Comparison of ENCODE assay signal across 26 cellular contexts in the genomic region with DNA sequence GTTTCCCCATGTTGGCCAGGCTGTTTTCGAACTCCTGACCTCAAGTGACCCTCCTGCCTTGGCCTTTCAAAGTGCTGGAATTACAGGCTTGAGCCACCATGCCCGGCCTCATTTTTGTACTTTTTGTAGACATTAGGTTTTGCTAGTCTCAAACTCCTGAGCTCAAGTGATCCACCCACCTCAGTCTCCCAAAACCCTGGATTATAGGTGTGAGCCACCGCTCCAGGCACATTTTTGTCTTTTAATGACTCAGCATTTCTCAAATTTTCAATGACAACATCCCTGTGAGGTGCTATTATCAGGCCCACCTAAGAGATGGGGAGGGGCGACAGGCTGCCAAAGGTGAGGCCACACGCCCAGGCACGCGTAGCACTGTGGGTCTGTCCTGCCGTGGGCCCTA. TPM values are rescaled to one million over a fixed set of nuclear protein-coding genes. Genes with fewer than 3 reads are reported as not detected.
DNase-seq lines count a peak whose midpoint lies in the region; ATAC-seq, FAIRE-seq and TF ChIP-seq lines count a peak whose summit lies in the region.
"Had no signal": no experiment of that assay in that cellular context is flagged by ENCODE, and none has a peak within 500 bp of the region (broad histone marks: within the 10 kb centered on the region; RNA-seq: fewer than 3 reads in every experiment).

No MANE protein-coding gene starts in this region.

- in situ Hi-C loops in K562 (cut with MboI) = no loop called here

- POLR2A ChIA-PET in A549 (lab: Yijun Ruan, JAX) = no interaction called here
- POLR2A ChIA-PET in K562 (lab: Yijun Ruan, JAX) = interaction anchor here (0.7 to 1.4 kb wide), 4 partner anchors 16 to 126 kb away, joined by 3 to 4 read pairs (median 4); a partner anchor contains a TSS

- H2BK20ac ChIP-seq in H9 (ENCODE audit: low read depth, low read length, poor library complexity, severe bottlenecking) = no peak overlapping the region

- CTCF ChIA-PET in A549 (lab: Yijun Ruan, JAX) = interaction anchor here (1.0 to 1.5 kb wide), 2 partner anchors 8 to 9 kb away, joined by 3 read pairs; a partner anchor contains a TSS
- CTCF ChIA-PET in K562 (lab: Yijun Ruan, JAX; ENCODE audit: low intra/inter-chr PET ratio) = no interaction called here

- H4K20me1 ChIP-seq in H9 (ENCODE audit: control insufficient read depth, insufficient read depth, insufficient read length) (no peaks in the 10 kb centered on the region), K562 (replicated peaks; ENCODE audit: control insufficient read depth, insufficient read depth, low read length) (no peaks in the 10 kb centered on the region)
- H4K20me1 ChIP-seq: BLaER1 treated with 17β-estradiol and CSF1 and Interleukin-3, amounts not matched to agents 10 nM and 100 nM had no signal

- H3K4me2 ChIP-seq in A549 = 0 out of 3 replicates have a peak overlapping the region, but pooled peaks have one; percentile 1
- no peak overlapping the region for H3K4me2 ChIP-seq in H9 (ENCODE audit: insufficient read depth, insufficient read length, low read length)
- no peak overlapping the region for H3K4me2 ChIP-seq in K562 (ENCODE audit: insufficient read depth, low read length)
- H3K4me2 ChIP-seq: KMS-11 had no signal

- no peaks in the 10 kb centered on the region for H3K36me3 Mint-ChIP-seq in H9 (ENCODE audit: insufficient read depth in 1 of 3, low read depth in 3 of 3)
- H3K36me3 Mint-ChIP-seq: CD4-positive, alpha-beta memory T cell had no signal

- no peak overlapping the region for H2BK5ac ChIP-seq in H9 (ENCODE audit: insufficient read length, low read length)

- peaks cover 15 to 24% of the 10 kb centered on the region in 2 experiments for H3K4me1 Mint-ChIP-seq in H9
- H3K4me1 Mint-ChIP-seq: CD4-positive, alpha-beta memory T cell had no signal

- H3K9me3 ChIP-seq in A549 (no peaks in the 10 kb centered on the region), H9 (ENCODE audit: control insufficient read depth, low read depth, low read length) (no peaks in the 10 kb centered on the region), K562 (replicated peaks; ENCODE audit: control insufficient read depth, insufficient read depth, low read depth, low read length) (no peaks in the 10 kb centered on the region)
- H3K9me3 ChIP-seq: BLaER1 treated with 17β-estradiol and CSF1 and Interleukin-3, amounts not matched to agents 10 nM and 100 nM had no signal

- H3T11ph ChIP-seq in H9 (ENCODE audit: low read length) = no peak overlapping the region

- no peaks in the 10 kb centered on the region; the same call in 1 of the 2 replicates for H3K27me3 ChIP-seq in H9 (ENCODE audit: insufficient read depth, low read length)
- H3K27me3 ChIP-seq in K562 (ENCODE audit: control insufficient read depth in 2 of 2, insufficient read depth in 2 of 2, low read length in 2 of 2) = no peaks in the 10 kb centered on the region
- H3K27me3 ChIP-seq: BLaER1 treated with 17β-estradiol and CSF1 and Interleukin-3, amounts not matched to agents 10 nM and 100 nM had no signal

- H3K23me2 ChIP-seq in H9 (ENCODE audit: insufficient read length, low read depth, low read length, poor library complexity, severe bottlenecking) = no peaks in the 10 kb centered on the region

- H4K8ac ChIP-seq in H9 (replicated peaks; ENCODE audit: insufficient read length, low read depth, low read length) = no peak overlapping the region

- intact Hi-C loops in K562 (cut with micrococcal nuclease) = no loop called here

- no peaks in the 10 kb centered on the region for H3K79me1 ChIP-seq in H9 (ENCODE audit: insufficient read depth, low read depth, low read length, poor library complexity, severe bottlenecking)

- TF ChIP-seq RAD21 in A549 (conservative IDR thresholded peaks at IDR 0.05 in 1 of 2, IDR thresholded peaks at IDR 0.05 in 1 of 2) (no peak), K562 (CRISPR knock-in tag; conservative IDR thresholded peaks at IDR 0.05 in 1 of 2, IDR thresholded peaks at IDR 0.05 in 1 of 2) (no peak)

- FAIRE-seq in A549 (lab: Jason Lieb, UNC) = no peak
- peak; percentile 15 for FAIRE-seq in K562 (lab: Jason Lieb, UNC)
- FAIRE-seq: A204.1, H54 had no signal

- no peak overlapping the region for H2BK12ac ChIP-seq in H9 (ENCODE audit: insufficient read length, low read depth, low read length)

- H2BK120ac ChIP-seq in H9 (ENCODE audit: low read depth, low read length, poor library complexity, severe bottlenecking) = no peak overlapping the region

- peak overlapping the region; percentile 11 for H3K14ac ChIP-seq in H9 (ENCODE audit: insufficient read depth, low read length)

- H3K27ac ChIP-seq in A549 = peak overlapping the region; percentile 49 to 80; a peak in 3 of 6 replicates
- no peak overlapping the region for H3K27ac ChIP-seq in H9 (ENCODE audit: insufficient read length, low read depth, low read length)
- peak overlapping the region; percentile 51; the same call in 2 of the 3 replicates for H3K27ac ChIP-seq in K562 (ENCODE audit: extremely low read depth, low read depth, low read length)
- H3K27ac ChIP-seq: KMS-11 had no signal

- H4K91ac ChIP-seq in H9 (ENCODE audit: insufficient read length, low read depth, low read length) = no peak overlapping the region

- H3K4ac ChIP-seq in H9 (ENCODE audit: low read depth, low read length) = no peak overlapping the region

- no peaks in the 10 kb centered on the region; a peak in 1 of 5 replicates for H3K9me3 Mint-ChIP-seq in H9
- H3K9me3 Mint-ChIP-seq: CD4-positive, alpha-beta memory T cell had no signal

- no peak overlapping the region for H2BK15ac ChIP-seq in H9 (ENCODE audit: low read depth, low read length)

- H3K36me3 ChIP-seq in K562 (ENCODE audit: control insufficient read depth, insufficient read depth, low read length) = no peaks in the 10 kb centered on the region
- H3K36me3 ChIP-seq: BLaER1 treated with 17β-estradiol and CSF1 and Interleukin-3, amounts not matched to agents 10 nM and 100 nM had no signal

- BruUV-seq in K562 (replicated peaks; lab: Mats Ljungman, UMichigan) = no TSS peak

- peak overlapping the region; percentile 33 for H3K18ac ChIP-seq in H9 (ENCODE audit: insufficient read length, low read depth, low read length)

- no peak for TF ChIP-seq POLR2A in A549 (IDR thresholded peaks at IDR 0.05; ENCODE audit: low read length)
- TF ChIP-seq POLR2A in K562 (conservative IDR thresholded peaks at IDR 0.05) = no peak

- no peak for TF ChIP-seq EP300 in A549 (IDR thresholded peaks at IDR 0.05)
- no peak for TF ChIP-seq EP300 in K562 (IDR thresholded peaks at IDR 0.05; ENCODE audit: low read length)

- H3K79me2 ChIP-seq in H9 (ENCODE audit: insufficient read depth, low read length) = no peaks in the 10 kb centered on the region
- H3K79me2 ChIP-seq in K562 (ENCODE audit: control insufficient read depth, insufficient read depth, low read length) = no peaks in the 10 kb centered on the region

- H3K4me3 ChIP-seq in A549 (no peak overlapping the region), K562 (no peak overlapping the region)
- H3K4me3 ChIP-seq: BLaER1 treated with 17β-estradiol and CSF1 and Interleukin-3, amounts not matched to agents 10 nM and 100 nM had no signal

- no peaks in the 10 kb centered on the region for H3K9me1 ChIP-seq in K562 (ENCODE audit: control insufficient read depth, insufficient read depth, low read length)

- H4K5ac ChIP-seq in H9 (ENCODE audit: insufficient read length, low read depth, low read length) = no peak overlapping the region

- H3K56ac ChIP-seq in H9 (ENCODE audit: insufficient read length, low read depth, low read length) = no peak overlapping the region

- no peaks in the 10 kb centered on the region; the same call in 1 of the 2 replicates for H3K27me3 Mint-ChIP-seq in H9 (ENCODE audit: low read depth)

- TF ChIP-seq CTCF in A549 (IDR thresholded peaks at IDR 0.05) (no peak), H9 (conservative IDR thresholded peaks at IDR 0.05) (no peak), K562 (IDR thresholded peaks at IDR 0.05 in 2 of 3, conservative IDR thresholded peaks at IDR 0.05 in 1 of 3; ENCODE audit: insufficient read depth in 2 of 3, low read depth in 1 of 3, low read length in 3 of 3) (no peak)

- H3K4me3 Mint-ChIP-seq in H9 = no peak overlapping the region
- H3K4me3 Mint-ChIP-seq: CD4-positive, alpha-beta memory T cell had no signal

- H3K23ac ChIP-seq in H9 (ENCODE audit: insufficient read length, low read depth, low read length) = no peak overlapping the region

- WGBS in A549 (ENCODE audit: missing lambda C conversion rate) = 90% methylated on average over 8 of the region's 8 CpGs
- no CpG with 5 or more reads among the region's 8 CpGs for WGBS in H9 (ENCODE audit: extremely low coverage, insufficient read length, low lambda C conversion rate)
- WGBS in K562 (ENCODE audit: insufficient coverage, low coverage, missing lambda C conversion rate) = 65% methylated on average over 7 of the region's 8 CpGs

- peaks cover 26% of the 10 kb centered on the region for H3K4me1 ChIP-seq in A549
- peaks cover 3% of the 10 kb centered on the region; the same call in 1 of the 2 replicates for H3K4me1 ChIP-seq in H9 (ENCODE audit: insufficient read depth, low read length)
- H3K4me1 ChIP-seq in K562 (replicated peaks in 1 of 2; ENCODE audit: control insufficient read depth in 2 of 2, insufficient read depth in 2 of 2, low read length in 2 of 2) = peaks cover 19 to 38% of the 10 kb centered on the region in 2 experiments; a peak in 4 of 5 replicates

- no peak for ATAC-seq in A549
- ATAC-seq in K562 = no peak; the same call in 2 of the 3 replicates
- ATAC-seq in GM19328 (IDR thresholded peaks at IDR 0.05; ENCODE audit: unreplicated experiment) = no peak

- no peak overlapping the region for H2AK5ac ChIP-seq in H9 (ENCODE audit: insufficient read length, low read length)

- 0 out of 7 replicates have a peak overlapping the region, but pooled peaks of 1 of the 3 experiments have one; percentile 34 for H3K27ac Mint-ChIP-seq in H9

- H2AFZ ChIP-seq in H9 (ENCODE audit: low read length) (no peak overlapping the region), K562 (ENCODE audit: low read depth, low read length) (no peak overlapping the region)

- H3K9ac ChIP-seq in H9 (ENCODE audit: extremely low read depth, insufficient read length, low read length) = no peak overlapping the region
- peak overlapping the region in 1 of 2 experiments; percentile 68; a peak in 1 of 4 replicates for H3K9ac ChIP-seq in K562 (ENCODE audit: insufficient read depth in 1 of 2, low read depth in 2 of 2, low read length in 2 of 2)
- H3K9ac ChIP-seq: BLaER1 treated with 17β-estradiol and CSF1 and Interleukin-3, amounts not matched to agents 10 nM and 100 nM; KMS-11 had no signal

- DNase-seq in A549 (ENCODE audit: low read depth in 1 of 2, low spot score in 1 of 2) (no peak), H9 (no peak), K562 (ENCODE audit: extremely low read depth in 1 of 4, low spot score in 3 of 4) (peak in 2 of 4 experiments; percentile 46 to 52), NCI-H510A (lab: John Stamatoyannopoulos, UW) (no peak), SKM-1 (lab: John Stamatoyannopoulos, UW; ENCODE audit: unreplicated experiment) (no peak)
- DNase-seq: AML-193; CD4-positive, alpha-beta memory T cell; COR-L47; DMS53; NCI-H1048; NCI-H1417; NCI-H1694; NCI-H2029 treated with DMSO at 0.1 percent for 48 hours; NCI-H446 treated with DMSO at 0.1 percent for 48 hours; NCI-H526 treated with DMSO at 0.1 percent for 48 hours; RPMI8226; SHP77 treated with DMSO at 0.1 percent for 48 hours had no signal

RNA-seq across cellular contexts. Expression of a gene that starts 1.1 kb away (rescaled TPM):
- polyA plus RNA-seq in A549 (2011; rRNA removed) = not detected in 2 replicates
- 0.03 TPM in 1 of 2 replicates, not detected in the other for polyA plus RNA-seq in A549 (2012; cell fraction: cytosol; rRNA removed)
- polyA plus RNA-seq in A549 (2012; cell fraction: nucleus; rRNA removed) = 0.54 and 0.61 TPM in 2 replicates
- 0.14 TPM in 1 of 3 replicates, not detected in the others for polyA plus RNA-seq in A549 (2017; fragmentation: RNase III; extraction: RNeasy Plus Mini Kit Qiagen cat#74134 plus additional on column Dnase treatment)
- polyA minus RNA-seq in A549 (2011; rRNA and poly(A)+ RNA removed) = not detected in 2 replicates
- total RNA-seq in H9 (2021) = 0.48 TPM in 1 of 2 replicates, not detected in the other
- not detected in 2 replicates for total RNA-seq in K562 (2011; cell fraction: chromatin; rRNA removed; ENCODE audit: low replicate concordance)
- total RNA-seq in K562 (2011; cell fraction: nucleolus; rRNA removed) = not detected in 2 replicates
- total RNA-seq in K562 (2011; cell fraction: nucleoplasm; rRNA removed) = not detected in 2 replicates
- not detected in 2 replicates for total RNA-seq in K562 (2014; rRNA removed)
- not detected in 2 replicates for total RNA-seq in K562 (2014; rRNA removed; fragmentation: Illumina TruSeq; extraction: Trizol)
- not detected in 2 replicates for total RNA-seq in K562 (2015; rRNA removed; fragmentation: Illumina TruSeq; extraction: Trizol)
- total RNA-seq in K562 (2021) = not detected in 2 replicates
- polyA plus RNA-seq in K562 (2011; rRNA removed) = not detected in 2 replicates
- polyA plus RNA-seq in K562 (2011; cell fraction: cytosol; rRNA removed) = not detected in 2 replicates
- polyA plus RNA-seq in K562 (2011; cell fraction: nucleus; rRNA removed) = 0.21 TPM in 1 of 2 replicates, not detected in the other
- not detected in 2 replicates for polyA plus RNA-seq in K562 (2012)
- not detected in 2 replicates for polyA plus RNA-seq in K562 (2014; fragmentation: Illumina TruSeq; extraction: Trizol)
- polyA plus RNA-seq in K562 (2014; fragmentation: Nextera tagmentation; extraction: Ambion mirVana) = not detected
- not detected in 2 replicates for polyA plus RNA-seq in K562 (2014; rRNA removed)
- not detected in 2 replicates for polyA minus RNA-seq in K562 (2011; rRNA and poly(A)+ RNA removed)
- not detected in 2 replicates for polyA minus RNA-seq in K562 (2011; cell fraction: cytosol; rRNA and poly(A)+ RNA removed)
- polyA minus RNA-seq in K562 (2011; cell fraction: nucleus; rRNA and poly(A)+ RNA removed) = not detected in 2 replicates
- total RNA-seq: CD4-positive, alpha-beta memory T cell; Daoy; G401; HT1080; T-helper 1 cell treated with Interleukin-12 subunit alpha and Interleukin-12 subunit beta and Interleukin-4 antibody, amounts not matched to agents 30 ng/mL and 1 ng/mL, for 36 hours had no signal
- polyA plus RNA-seq: CD4-positive, alpha-beta memory T cell had no signal

RNA-seq across cellular contexts. Expression of a gene that starts 8.1 kb away (rescaled TPM):
- polyA plus RNA-seq in A549 (2011; rRNA removed) = not detected in 2 replicates
- not detected in 2 replicates for polyA plus RNA-seq in A549 (2012; cell fraction: cytosol; rRNA removed)
- not detected in 2 replicates for polyA plus RNA-seq in A549 (2012; cell fraction: nucleus; rRNA removed)
- not detected in 3 replicates for polyA plus RNA-seq in A549 (2017; fragmentation: RNase III; extraction: RNeasy Plus Mini Kit Qiagen cat#74134 plus additional on column Dnase treatment)
- not detected in 2 replicates for polyA minus RNA-seq in A549 (2011; rRNA and poly(A)+ RNA removed)
- total RNA-seq in H9 (2021) = not detected in 2 replicates
- not detected in 2 replicates for total RNA-seq in K562 (2011; cell fraction: chromatin; rRNA removed; ENCODE audit: low replicate concordance)
- total RNA-seq in K562 (2011; cell fraction: nucleolus; rRNA removed) = not detected in 2 replicates
- total RNA-seq in K562 (2011; cell fraction: nucleoplasm; rRNA removed) = not detected in 2 replicates
- not detected in 2 replicates for total RNA-seq in K562 (2014; rRNA removed)
- total RNA-seq in K562 (2014; rRNA removed; fragmentation: Illumina TruSeq; extraction: Trizol) = not detected in 2 replicates
- not detected in 2 replicates for total RNA-seq in K562 (2015; rRNA removed; fragmentation: Illumina TruSeq; extraction: Trizol)
- total RNA-seq in K562 (2021) = not detected in 2 replicates
- not detected in 2 replicates for polyA plus RNA-seq in K562 (2011; rRNA removed)
- polyA plus RNA-seq in K562 (2011; cell fraction: cytosol; rRNA removed) = 0.97 TPM in 1 of 2 replicates, not detected in the other
- polyA plus RNA-seq in K562 (2011; cell fraction: nucleus; rRNA removed) = not detected in 2 replicates
- 0.42 TPM in 1 of 2 replicates, not detected in the other for polyA plus RNA-seq in K562 (2012)
- not detected in 2 replicates for polyA plus RNA-seq in K562 (2014; fragmentation: Illumina TruSeq; extraction: Trizol)
- not detected for polyA plus RNA-seq in K562 (2014; fragmentation: Nextera tagmentation; extraction: Ambion mirVana)
- polyA plus RNA-seq in K562 (2014; rRNA removed) = not detected in 2 replicates
- polyA minus RNA-seq in K562 (2011; rRNA and poly(A)+ RNA removed) = not detected in 2 replicates
- polyA minus RNA-seq in K562 (2011; cell fraction: cytosol; rRNA and poly(A)+ RNA removed) = not detected in 2 replicates
- polyA minus RNA-seq in K562 (2011; cell fraction: nucleus; rRNA and poly(A)+ RNA removed) = not detected in 2 replicates
- total RNA-seq: CD4-positive, alpha-beta memory T cell; Daoy; G401; HT1080; T-helper 1 cell treated with Interleukin-12 subunit alpha and Interleukin-12 subunit beta and Interleukin-4 antibody, amounts not matched to agents 30 ng/mL and 1 ng/mL, for 36 hours had no signal
- polyA plus RNA-seq: CD4-positive, alpha-beta memory T cell had no signal

RNA-seq across cellular contexts. Expression of a gene that starts 15.4 kb away (rescaled TPM):
- 7.2 and 7.9 TPM in 2 replicates for polyA plus RNA-seq in A549 (2011; rRNA removed)
- polyA plus RNA-seq in A549 (2012; cell fraction: cytosol; rRNA removed) = 20.6 and 27.4 TPM in 2 replicates
- polyA plus RNA-seq in A549 (2012; cell fraction: nucleus; rRNA removed) = 57.1 and 63.8 TPM in 2 replicates
- polyA plus RNA-seq in A549 (2017; fragmentation: RNase III; extraction: RNeasy Plus Mini Kit Qiagen cat#74134 plus additional on column Dnase treatment) = 12.4 to 18.9 TPM (median 15.1 TPM) in 3 replicates
- 9.3 and 9.4 TPM in 2 replicates for polyA minus RNA-seq in A549 (2011; rRNA and poly(A)+ RNA removed)
- 33.5 and 36.4 TPM in 2 replicates for total RNA-seq in H9 (2021)
- 11.5 and 33.7 TPM in 2 replicates for total RNA-seq in K562 (2011; cell fraction: chromatin; rRNA removed; ENCODE audit: low replicate concordance)
- 25.3 and 25.8 TPM in 2 replicates for total RNA-seq in K562 (2011; cell fraction: nucleolus; rRNA removed)
- total RNA-seq in K562 (2011; cell fraction: nucleoplasm; rRNA removed) = 16.5 and 22.7 TPM in 2 replicates
- total RNA-seq in K562 (2014; rRNA removed) = 22.2 and 25.3 TPM in 2 replicates
- 4.9 and 8.2 TPM in 2 replicates for total RNA-seq in K562 (2014; rRNA removed; fragmentation: Illumina TruSeq; extraction: Trizol)
- total RNA-seq in K562 (2015; rRNA removed; fragmentation: Illumina TruSeq; extraction: Trizol) = 16.8 and 18.3 TPM in 2 replicates
- 24.4 and 28.4 TPM in 2 replicates for total RNA-seq in K562 (2021)
- polyA plus RNA-seq in K562 (2011; rRNA removed) = 13.1 and 19.3 TPM in 2 replicates
- polyA plus RNA-seq in K562 (2011; cell fraction: cytosol; rRNA removed) = 26.0 and 56.4 TPM in 2 replicates
- polyA plus RNA-seq in K562 (2011; cell fraction: nucleus; rRNA removed) = 80.7 and 101 TPM in 2 replicates
- 24.8 and 32.1 TPM in 2 replicates for polyA plus RNA-seq in K562 (2012)
- 16.5 and 24.8 TPM in 2 replicates for polyA plus RNA-seq in K562 (2014; fragmentation: Illumina TruSeq; extraction: Trizol)
- 1 to 10 TPM in 1 of 2 experiments, under 1 TPM in 1; 0.97 to 1.1 TPM for polyA plus RNA-seq in K562 (2014; fragmentation: Nextera tagmentation; extraction: Ambion mirVana)
- polyA plus RNA-seq in K562 (2014; rRNA removed) = 36.1 and 37.3 TPM in 2 replicates
- polyA minus RNA-seq in K562 (2011; rRNA and poly(A)+ RNA removed) = 2.8 and 5.1 TPM in 2 replicates
- polyA minus RNA-seq in K562 (2011; cell fraction: cytosol; rRNA and poly(A)+ RNA removed) = 6.8 and 9.5 TPM in 2 replicates
- polyA minus RNA-seq in K562 (2011; cell fraction: nucleus; rRNA and poly(A)+ RNA removed) = 8.1 and 10.2 TPM in 2 replicates

RNA-seq across cellular contexts. Expression of a gene that starts 20.1 kb away (rescaled TPM):
- 4.6 and 4.7 TPM in 2 replicates for polyA plus RNA-seq in A549 (2011; rRNA removed)
- polyA plus RNA-seq in A549 (2012; cell fraction: cytosol; rRNA removed) = 5.5 and 8.8 TPM in 2 replicates
- polyA plus RNA-seq in A549 (2012; cell fraction: nucleus; rRNA removed) = 18.1 and 24.3 TPM in 2 replicates
- polyA plus RNA-seq in A549 (2017; fragmentation: RNase III; extraction: RNeasy Plus Mini Kit Qiagen cat#74134 plus additional on column Dnase treatment) = 5.2 to 6.7 TPM (median 6.4 TPM) in 3 replicates
- polyA minus RNA-seq in A549 (2011; rRNA and poly(A)+ RNA removed) = 6.6 and 8.1 TPM in 2 replicates
- total RNA-seq in H9 (2021) = 15.9 and 18.3 TPM in 2 replicates
- total RNA-seq in K562 (2011; cell fraction: chromatin; rRNA removed; ENCODE audit: low replicate concordance) = 16.3 and 42.5 TPM in 2 replicates
- 25.9 and 29.5 TPM in 2 replicates for total RNA-seq in K562 (2011; cell fraction: nucleolus; rRNA removed)
- 22.4 and 27.7 TPM in 2 replicates for total RNA-seq in K562 (2011; cell fraction: nucleoplasm; rRNA removed)
- total RNA-seq in K562 (2014; rRNA removed) = 8.5 and 8.9 TPM in 2 replicates
- total RNA-seq in K562 (2014; rRNA removed; fragmentation: Illumina TruSeq; extraction: Trizol) = 3.5 and 3.8 TPM in 2 replicates
- total RNA-seq in K562 (2015; rRNA removed; fragmentation: Illumina TruSeq; extraction: Trizol) = 5.3 and 8.0 TPM in 2 replicates
- total RNA-seq in K562 (2021) = 16.4 and 20.8 TPM in 2 replicates
- 4.5 and 7.4 TPM in 2 replicates for polyA plus RNA-seq in K562 (2011; rRNA removed)
- 7.7 and 11.0 TPM in 2 replicates for polyA plus RNA-seq in K562 (2011; cell fraction: cytosol; rRNA removed)
- polyA plus RNA-seq in K562 (2011; cell fraction: nucleus; rRNA removed) = 12.9 and 18.2 TPM in 2 replicates
- 5.2 and 7.5 TPM in 2 replicates for polyA plus RNA-seq in K562 (2012)
- polyA plus RNA-seq in K562 (2014; fragmentation: Illumina TruSeq; extraction: Trizol) = 5.3 and 8.5 TPM in 2 replicates
- under 1 TPM; 0.80 to 0.84 TPM for polyA plus RNA-seq in K562 (2014; fragmentation: Nextera tagmentation; extraction: Ambion mirVana)
- polyA plus RNA-seq in K562 (2014; rRNA removed) = 7.0 and 12.1 TPM in 2 replicates
- 4.9 and 5.7 TPM in 2 replicates for polyA minus RNA-seq in K562 (2011; rRNA and poly(A)+ RNA removed)
- polyA minus RNA-seq in K562 (2011; cell fraction: cytosol; rRNA and poly(A)+ RNA removed) = 4.1 and 7.2 TPM in 2 replicates
- polyA minus RNA-seq in K562 (2011; cell fraction: nucleus; rRNA and poly(A)+ RNA removed) = 5.7 and 7.8 TPM in 2 replicates

RNA-seq across cellular contexts. Expression of a gene that starts 52.7 kb away (rescaled TPM):
- 1.6 and 1.7 TPM in 2 replicates for polyA plus RNA-seq in A549 (2011; rRNA removed)
- polyA plus RNA-seq in A549 (2012; cell fraction: cytosol; rRNA removed) = 1.1 TPM in 2 replicates
- 0.58 and 1.2 TPM in 2 replicates for polyA plus RNA-seq in A549 (2012; cell fraction: nucleus; rRNA removed)
- polyA plus RNA-seq in A549 (2017; fragmentation: RNase III; extraction: RNeasy Plus Mini Kit Qiagen cat#74134 plus additional on column Dnase treatment) = 0.73 to 1.6 TPM (median 0.89 TPM) in 3 replicates
- 0.49 and 1.6 TPM in 2 replicates for polyA minus RNA-seq in A549 (2011; rRNA and poly(A)+ RNA removed)
- 0.33 and 0.39 TPM in 2 replicates for total RNA-seq in H9 (2021)
- total RNA-seq in K562 (2011; cell fraction: chromatin; rRNA removed; ENCODE audit: low replicate concordance) = 0.19 TPM in 1 of 2 replicates, not detected in the other
- 0.33 and 0.39 TPM in 2 replicates for total RNA-seq in K562 (2011; cell fraction: nucleolus; rRNA removed)
- 0.15 TPM in 2 replicates for total RNA-seq in K562 (2011; cell fraction: nucleoplasm; rRNA removed)
- total RNA-seq in K562 (2014; rRNA removed) = not detected in 2 replicates
- not detected in 2 replicates for total RNA-seq in K562 (2014; rRNA removed; fragmentation: Illumina TruSeq; extraction: Trizol)
- not detected in 2 replicates for total RNA-seq in K562 (2015; rRNA removed; fragmentation: Illumina TruSeq; extraction: Trizol)
- not detected in 2 replicates for total RNA-seq in K562 (2021)
- 0.04 and 0.11 TPM in 2 replicates for polyA plus RNA-seq in K562 (2011; rRNA removed)
- 0.07 and 0.10 TPM in 2 replicates for polyA plus RNA-seq in K562 (2011; cell fraction: cytosol; rRNA removed)
- 0.07 and 0.40 TPM in 2 replicates for polyA plus RNA-seq in K562 (2011; cell fraction: nucleus; rRNA removed)
- polyA plus RNA-seq in K562 (2012) = 0.16 and 0.26 TPM in 2 replicates
- 0.10 TPM in 1 of 2 replicates, not detected in the other for polyA plus RNA-seq in K562 (2014; fragmentation: Illumina TruSeq; extraction: Trizol)
- not detected for polyA plus RNA-seq in K562 (2014; fragmentation: Nextera tagmentation; extraction: Ambion mirVana)
- 0.12 TPM in 1 of 2 replicates, not detected in the other for polyA plus RNA-seq in K562 (2014; rRNA removed)
- not detected in 2 replicates for polyA minus RNA-seq in K562 (2011; rRNA and poly(A)+ RNA removed)
- polyA minus RNA-seq in K562 (2011; cell fraction: cytosol; rRNA and poly(A)+ RNA removed) = not detected in 2 replicates
- polyA minus RNA-seq in K562 (2011; cell fraction: nucleus; rRNA and poly(A)+ RNA removed) = 0.33 TPM in 1 of 2 replicates, not detected in the other
- total RNA-seq: G401; HT1080; T-helper 1 cell treated with Interleukin-12 subunit alpha and Interleukin-12 subunit beta and Interleukin-4 antibody, amounts not matched to agents 30 ng/mL and 1 ng/mL, for 36 hours had no signal
